In genomic region chr17:43760254-43760852, GRCh38 we compare ENCODE assay signal across 8 cellular contexts. TPM values are rescaled to one million over a fixed set of nuclear protein-coding genes. Genes with fewer than 3 reads are reported as not detected.
DNase-seq lines count a peak whose midpoint lies in the region; ATAC-seq and TF ChIP-seq lines count a peak whose summit lies in the region.

No MANE protein-coding gene starts in this region.

- POLR2A ChIA-PET in IMR-90 (lab: Charles Lee; ENCODE audit: unreplicated experiment): interaction anchor here (0.5 to 1.2 kb wide), 3 partner anchors 68 to 299 kb away, joined by 3 to 5 read pairs (median 4); no protein-coding TSS in a partner anchor

- H3K4ac ChIP-seq in IMR-90 (ENCODE audit: low read depth, low read length): no peak overlapping the region

- dilution Hi-C loops in IMR-90 (cut with HindIII; ENCODE audit: low sequenced_read_pairs, unreplicated experiment): no loop called here

- H3K56ac ChIP-seq in IMR-90 (ENCODE audit: extremely low read depth, insufficient read depth, low read length): no peak overlapping the region

- no peak overlapping the region for H2AFZ ChIP-seq in IMR-90 (replicated peaks; ENCODE audit: low read length, poor library complexity)

- WGBS in IMR-90 (ENCODE audit: extremely low coverage in 2 of 2, insufficient read length in 1 of 2), 2 experiments: no CpG with 5 or more reads among the region's 10 CpGs

- H2BK5ac ChIP-seq in IMR-90 (ENCODE audit: low read depth, low read length, poor library complexity, severe bottlenecking): no peak overlapping the region

- no TSS peak for BruUV-seq in IMR-90 (replicated peaks; lab: Mats Ljungman, UMichigan)

- no peak overlapping the region for H4K5ac ChIP-seq in IMR-90 (ENCODE audit: low read depth, low read length)

- H3K9me3 Mint-ChIP-seq in mesothelial cell of epicardium: no peaks in the 10 kb centered on the region

- no peak overlapping the region for H4K91ac ChIP-seq in IMR-90 (ENCODE audit: insufficient read depth, low read depth, low read length)

- peak; percentile 100 for TF ChIP-seq RAD21 in IMR-90 (IDR thresholded peaks at IDR 0.05; ENCODE audit: low read length)

- H2BK20ac ChIP-seq in IMR-90 (ENCODE audit: low read depth, low read length): peak overlapping the region; percentile 58; the same call in 1 of the 2 replicates

- H3K9ac ChIP-seq in IMR-90 (ENCODE audit: low read depth, low read length) (no peak overlapping the region), NT2/D1 (ENCODE audit: insufficient read length, low read depth) (no peak overlapping the region)

- H4K20me1 ChIP-seq in IMR-90 (ENCODE audit: insufficient read depth, low read length): no peaks in the 10 kb centered on the region

- no peaks in the 10 kb centered on the region for H3K9me3 ChIP-seq in IMR-90 (ENCODE audit: control insufficient read depth, insufficient read depth, low read length)
- H3K9me3 ChIP-seq in NT2/D1 (ENCODE audit: insufficient read depth, low read length): no peaks in the 10 kb centered on the region

- no peaks in the 10 kb centered on the region for H3K9me1 ChIP-seq in IMR-90 (ENCODE audit: insufficient read depth, low read length)

- TF ChIP-seq POLR2A in IMR-90 (IDR thresholded peaks at IDR 0.05; ENCODE audit: low read depth, low read length): peak; percentile 73

- H3K36me3 ChIP-seq in IMR-90 (ENCODE audit: control insufficient read depth, insufficient read depth, low read length) (no peaks in the 10 kb centered on the region), NT2/D1 (ENCODE audit: insufficient read depth, insufficient read length, low read length) (no peaks in the 10 kb centered on the region)

- H3K4me3 Mint-ChIP-seq in mesothelial cell of epicardium: no peak overlapping the region

- in situ Hi-C loops in IMR-90 (cut with MboI; ENCODE audit: low sequenced_read_pairs): no loop called here

- intact Hi-C loops in IMR-90 (cut with micrococcal nuclease): loop anchor here (1.0 to 5.0 kb wide), 4 partner anchors 66 to 240 kb away; partner anchors contain the start of gene CD300LG

- H3K27me3 ChIP-seq in IMR-90 (ENCODE audit: control insufficient read depth, insufficient read depth, low read length) (peaks cover 41% of the 10 kb centered on the region), NT2/D1 (ENCODE audit: insufficient read depth, insufficient read length) (peaks cover 5% of the 10 kb centered on the region)

- H3K4me1 ChIP-seq in IMR-90 (ENCODE audit: control insufficient read depth, insufficient read depth, low read length) (peaks cover 2% of the 10 kb centered on the region; the same call in 1 of the 2 replicates), NT2/D1 (ENCODE audit: insufficient read depth, insufficient read length) (peaks cover 13% of the 10 kb centered on the region)

- peak overlapping the region; percentile 33 for H2BK120ac ChIP-seq in IMR-90 (ENCODE audit: low read depth, low read length)

- no peak overlapping the region for H3K18ac ChIP-seq in IMR-90 (ENCODE audit: low read depth, low read length)

- ATAC-seq in IMR-90 (ENCODE audit: low read depth) (peak; percentile 97), GM21528 (IDR thresholded peaks at IDR 0.05; ENCODE audit: low FRiP score, unreplicated experiment) (no peak)

- H3K27ac Mint-ChIP-seq in mesothelial cell of epicardium: peak overlapping the region; percentile 75

- H3K14ac ChIP-seq in IMR-90 (replicated peaks; ENCODE audit: low read depth, low read length): no peak overlapping the region

- peaks cover 25% of the 10 kb centered on the region for H3K4me1 Mint-ChIP-seq in mesothelial cell of epicardium

- H3K4me2 ChIP-seq in IMR-90 (ENCODE audit: low read depth, low read length): no peak overlapping the region

- H3K27me3 Mint-ChIP-seq in mesothelial cell of epicardium (ENCODE audit: low read depth): peaks cover 27% of the 10 kb centered on the region

- H2AK5ac ChIP-seq in IMR-90 (ENCODE audit: low read depth, low read length): peak overlapping the region; percentile 9; the same call in 1 of the 2 replicates

- H3K4me3 ChIP-seq in IMR-90 (ENCODE audit: insufficient read depth, low read depth, low read length): no peak overlapping the region
- H3K4me3 ChIP-seq in NT2/D1 (ENCODE audit: insufficient read length, low read depth): no peak overlapping the region

- H3K23ac ChIP-seq in IMR-90 (ENCODE audit: low read depth, low read length): no peak overlapping the region

- DNase-seq in EH (ENCODE audit: low read depth) (peak; percentile 91), IMR-90 (peak; percentile 91), NT2/D1 (ENCODE audit: low read depth, low spot score) (peak; percentile 94), epidermal melanocyte (ENCODE audit: insufficient read length, low spot score) (peak; percentile 98), mesothelial cell of epicardium (ENCODE audit: low spot score in 2 of 2, unreplicated experiment in 2 of 2) (peak; percentile 86 to 97)
- DNase-seq in activated CD8-positive, alpha-beta memory T cell treated with anti-CD3 and anti-CD28 coated beads, Interleukin-2, amount 50 U/mL, for 1 hour (ENCODE audit: extremely low read depth): peak; percentile 77
- DNase-seq in stimulated activated CD8-positive, alpha-beta memory T cell treated with anti-CD3 and anti-CD28 coated beads, Interleukin-4, amount 100 ng/mL, for 1 hour (ENCODE audit: low read depth in 2 of 2, low spot score in 1 of 2): peak; percentile 70 to 71

- H4K8ac ChIP-seq in IMR-90 (ENCODE audit: low read depth in 2 of 2, low read length in 2 of 2): peak overlapping the region in 1 of 2 experiments; percentile 75; a peak in 2 of 4 replicates

- H2AK9ac ChIP-seq in IMR-90 (replicated peaks; ENCODE audit: low read depth, low read length, poor library complexity): peak overlapping the region; percentile 42

- no peak overlapping the region for H3K27ac ChIP-seq in IMR-90 (ENCODE audit: insufficient read depth, low read length)

- H3K36me3 Mint-ChIP-seq in mesothelial cell of epicardium: no peaks in the 10 kb centered on the region

- TF ChIP-seq CTCF in IMR-90 (conservative IDR thresholded peaks at IDR 0.05; ENCODE audit: low read depth, low read length): peak; percentile 100
- peak; percentile 90 for TF ChIP-seq CTCF in mesothelial cell of epicardium (IDR thresholded peaks at IDR 0.05; ENCODE audit: unreplicated experiment)

- no peaks in the 10 kb centered on the region for H3K79me1 ChIP-seq in IMR-90 (ENCODE audit: low read depth in 1 of 2, low read length in 2 of 2)

- CTCF ChIA-PET in IMR-90 (lab: Yijun Ruan, JAX): interaction anchor here (0.6 to 4.4 kb wide), 8 partner anchors 11 to 204 kb away, joined by 3 to 62 read pairs (median 4); no protein-coding TSS in a partner anchor

- no peak overlapping the region for H2BK15ac ChIP-seq in IMR-90 (ENCODE audit: low read depth, low read length)

TF ChIP-seq in IMR-90, 13 proteins besides CTCF, POLR2A, EP300 and RAD21:
- TF ChIP-seq RFX5 (IDR thresholded peaks at IDR 0.05; ENCODE audit: low read depth, low read length): no peak
- TF ChIP-seq MAFK (IDR thresholded peaks at IDR 0.05; ENCODE audit: low read depth, low read length): peak; percentile 20; the same call in 1 of the 2 replicates
- no peak for TF ChIP-seq RCOR1 (IDR thresholded peaks at IDR 0.05; ENCODE audit: insufficient replicate concordance, low read length)
- TF ChIP-seq CEBPB (IDR thresholded peaks at IDR 0.05; ENCODE audit: low read depth, low read length): no peak
- peak; percentile 100 for TF ChIP-seq SMC3 (IDR thresholded peaks at IDR 0.05; ENCODE audit: low read depth, low read length)
- TF ChIP-seq, protein P1, sequence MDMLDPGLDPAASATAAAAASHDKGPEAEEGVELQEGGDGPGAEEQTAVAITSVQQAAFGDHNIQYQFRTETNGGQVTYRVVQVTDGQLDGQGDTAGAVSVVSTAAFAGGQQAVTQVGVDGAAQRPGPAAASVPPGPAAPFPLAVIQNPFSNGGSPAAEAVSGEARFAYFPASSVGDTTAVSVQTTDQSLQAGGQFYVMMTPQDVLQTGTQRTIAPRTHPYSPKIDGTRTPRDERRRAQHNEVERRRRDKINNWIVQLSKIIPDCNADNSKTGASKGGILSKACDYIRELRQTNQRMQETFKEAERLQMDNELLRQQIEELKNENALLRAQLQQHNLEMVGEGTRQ (IDR thresholded peaks at IDR 0.05; ENCODE audit: low read depth, low read length): no peak
TF ChIP-seq in IMR-90: peak in this region for 2.

RNA-seq across cellular contexts. Expression of gene SOST, which starts 1.8 kb away (rescaled TPM):
- total RNA-seq in IMR-90 (2012; rRNA removed) (not detected in 2 replicates), mesothelial cell of epicardium (0.23 to 0.33 TPM (median 0.27 TPM) in 3 replicates)
- not detected in 2 replicates for polyA plus RNA-seq in IMR-90 (2012; rRNA removed)
- polyA plus RNA-seq in IMR-90 (2012; cell fraction: cytosol; rRNA removed): not detected in 2 replicates
- not detected in 2 replicates for polyA plus RNA-seq in IMR-90 (2012; cell fraction: nucleus; rRNA removed; ENCODE audit: low replicate concordance)

RNA-seq across cellular contexts. Expression of gene DUSP3, which starts 18.4 kb away (rescaled TPM):
- total RNA-seq in IMR-90 (2012; rRNA removed): 40.9 and 42.5 TPM in 2 replicates
- polyA plus RNA-seq in IMR-90 (2012; rRNA removed): 33.3 and 33.5 TPM in 2 replicates
- polyA plus RNA-seq in IMR-90 (2012; cell fraction: cytosol; rRNA removed): 22.0 and 23.5 TPM in 2 replicates
- polyA plus RNA-seq in IMR-90 (2012; cell fraction: nucleus; rRNA removed; ENCODE audit: low replicate concordance): 30.4 and 43.5 TPM in 2 replicates
- 41.9 to 45.0 TPM (median 42.8 TPM) in 3 replicates for total RNA-seq in mesothelial cell of epicardium

RNA-seq across cellular contexts. Expression of gene CFAP97D1, which starts 19.9 kb away (rescaled TPM):
- total RNA-seq in IMR-90 (2012; rRNA removed): under 0.01 TPM in 1 of 2 replicates, not detected in the other
- 0.03 TPM in 1 of 2 replicates, not detected in the other for polyA plus RNA-seq in IMR-90 (2012; rRNA removed)
- not detected in 2 replicates for polyA plus RNA-seq in IMR-90 (2012; cell fraction: cytosol; rRNA removed)
- polyA plus RNA-seq in IMR-90 (2012; cell fraction: nucleus; rRNA removed; ENCODE audit: low replicate concordance): 0.03 TPM in 1 of 2 replicates, not detected in the other
- 0.07 TPM in 1 of 3 replicates, not detected in the others for total RNA-seq in mesothelial cell of epicardium
